ENCODE assay signal across 1 cellular context in the genomic region with DNA sequence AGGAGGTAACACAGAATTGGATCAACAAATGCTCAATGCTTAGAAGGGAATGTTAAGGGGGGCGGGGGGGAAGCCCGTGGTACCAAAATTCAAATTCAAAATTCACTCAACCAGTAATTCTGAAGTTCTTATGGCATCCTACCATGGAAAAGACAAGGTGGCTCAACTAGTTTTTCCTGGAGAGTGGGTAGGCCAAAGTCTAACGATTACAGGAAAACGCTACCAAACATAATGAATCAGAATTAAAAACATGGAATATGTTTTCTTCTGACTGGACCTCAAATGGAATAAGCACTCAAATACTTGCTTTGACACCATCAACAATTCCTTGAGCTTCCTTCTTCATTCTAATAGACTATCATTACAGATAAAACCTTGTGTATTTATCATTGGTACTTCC.
TF ChIP-seq lines count a peak whose summit lies in the region.

No MANE protein-coding gene starts in this region.

TF ChIP-seq in GM12878, 131 proteins besides CTCF, POLR2A, EP300 and RAD21:
- TF ChIP-seq PML (IDR thresholded peaks at IDR 0.05; ENCODE audit: low read length) = no peak
- TF ChIP-seq, protein P1, sequence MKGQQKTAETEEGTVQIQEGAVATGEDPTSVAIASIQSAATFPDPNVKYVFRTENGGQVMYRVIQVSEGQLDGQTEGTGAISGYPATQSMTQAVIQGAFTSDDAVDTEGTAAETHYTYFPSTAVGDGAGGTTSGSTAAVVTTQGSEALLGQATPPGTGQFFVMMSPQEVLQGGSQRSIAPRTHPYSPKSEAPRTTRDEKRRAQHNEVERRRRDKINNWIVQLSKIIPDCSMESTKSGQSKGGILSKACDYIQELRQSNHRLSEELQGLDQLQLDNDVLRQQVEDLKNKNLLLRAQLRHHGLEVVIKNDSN (IDR thresholded peaks at IDR 0.05; ENCODE audit: borderline replicate concordance, extremely low read length, insufficient read depth, low read depth, low read length) = no peak
- TF ChIP-seq RUNX3 (IDR thresholded peaks at IDR 0.05; ENCODE audit: low read length) = no peak
- TF ChIP-seq NBN (IDR thresholded peaks at IDR 0.05) = no peak
- no peak for TF ChIP-seq ETV6 (conservative IDR thresholded peaks at IDR 0.05 in 1 of 2, IDR thresholded peaks at IDR 0.05 in 1 of 2; ENCODE audit: borderline replicate concordance in 1 of 2, low read depth in 1 of 2)
- TF ChIP-seq TCF3 (IDR thresholded peaks at IDR 0.05; ENCODE audit: borderline replicate concordance, insufficient read depth, low read depth, low read length) = no peak
- no peak for TF ChIP-seq DPF2 (IDR thresholded peaks at IDR 0.05)
- TF ChIP-seq BMI1 (IDR thresholded peaks at IDR 0.05; ENCODE audit: borderline replicate concordance) = no peak
- TF ChIP-seq EGR1 (IDR thresholded peaks at IDR 0.05; ENCODE audit: borderline replicate concordance in 1 of 2, low read depth in 2 of 2, low read length in 2 of 2) = no peak
- no peak for TF ChIP-seq HDGF (IDR thresholded peaks at IDR 0.05)
